Comparison of ENCODE assay signal across 15 cellular contexts in the genomic region with DNA sequence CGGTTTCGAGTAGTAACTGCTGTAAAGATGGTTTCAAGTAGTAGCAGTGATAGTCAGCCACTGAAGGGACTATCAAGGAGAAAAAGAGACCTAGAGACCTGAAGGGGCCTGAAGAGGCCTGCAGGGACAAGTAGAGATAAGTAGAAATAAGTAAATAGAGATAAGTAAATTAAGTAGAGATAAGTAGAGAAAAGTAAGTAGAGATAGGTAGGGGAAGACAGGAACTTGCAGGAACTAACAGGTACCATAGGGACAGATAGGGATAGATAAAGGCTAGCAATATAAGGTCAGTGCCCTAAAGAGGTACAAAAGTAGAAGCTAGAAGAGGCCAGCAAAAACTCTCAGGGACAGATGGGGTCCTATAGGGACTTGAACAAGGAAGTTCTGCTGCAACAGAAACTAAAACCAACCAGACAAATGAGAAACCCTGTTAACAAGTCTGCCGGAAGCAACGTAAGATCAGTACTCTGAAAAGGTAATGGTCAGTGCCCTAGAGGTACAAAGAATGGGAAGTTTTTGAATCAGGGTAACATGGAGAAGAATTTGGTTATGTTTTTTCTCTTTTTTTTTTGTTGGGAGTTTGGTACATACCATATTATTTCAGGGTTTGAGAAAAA. TPM values are rescaled to one million over a fixed set of nuclear protein-coding genes. Genes with fewer than 3 reads are reported as not detected.
DNase-seq lines count a peak whose midpoint lies in the region; ATAC-seq and TF ChIP-seq lines count a peak whose summit lies in the region.
"Had no signal": no experiment of that assay in that cellular context is flagged by ENCODE, and none has a peak within 500 bp of the region (broad histone marks: within the 10 kb centered on the region; RNA-seq: fewer than 3 reads in every experiment).

No MANE protein-coding gene starts in this region.

- peak; percentile 60 for ATAC-seq in GM19023 (IDR thresholded peaks at IDR 0.05; ENCODE audit: unreplicated experiment)
- peak; percentile 92 for ATAC-seq in GM21447 (IDR thresholded peaks at IDR 0.05; ENCODE audit: unreplicated experiment)
- peak; percentile 77 for ATAC-seq in HG03135 (IDR thresholded peaks at IDR 0.05; ENCODE audit: unreplicated experiment)
- ATAC-seq in naive B cell (ENCODE audit: low read depth in 2 of 2), result peak; percentile 39 to 73
- ATAC-seq: activated T-cell treated with anti-CD3 and anti-CD28 coated beads, Interleukin-2, amount 50 U/mL, for 72 hours; stimulated activated naive CD8-positive, alpha-beta T cell treated with anti-CD3 and anti-CD28 coated beads, Interleukin-15, Interleukin-2, amounts not matched to agents 100 U/mL and 50 U/mL, for 24 hours had no signal

- H3K9me3 Mint-ChIP-seq in naive B cell, result peaks cover 3 to 13% (median 9%) of the 10 kb centered on the region in 7 donors
- peaks cover 4% of the 10 kb centered on the region; the same call in 1 of the 2 replicates for H3K9me3 Mint-ChIP-seq in HFFc6

- H3K36me3 Mint-ChIP-seq in naive B cell (peaks cover 4 to 21% of the 10 kb centered on the region in 2 donors), HFFc6 (ENCODE audit: low read depth) (no peaks in the 10 kb centered on the region)

- H3K4me1 Mint-ChIP-seq in naive B cell, result peaks cover 0 to 7% (median 6%) of the 10 kb centered on the region in 3 donors
- H3K4me1 Mint-ChIP-seq in HFFc6 (ENCODE audit: low read depth), result no peaks in the 10 kb centered on the region

- DNase-seq in naive B cell (no peak), foreskin melanocyte (no peak), EL (no peak), HFFc6 (no peak), DMS79 treated with DMSO at 0.1 percent for 48 hours (lab: John Stamatoyannopoulos, UW) (no peak)
- DNase-seq: activated CD4-positive, alpha-beta T cell treated with anti-CD3 and anti-CD28 coated beads, Interleukin-2, amount 10 ng/mL, durations not matched to agents 7 days and 5 days; activated T-cell treated with anti-CD3 and anti-CD28 coated beads, Interleukin-2, amount 50 U/mL, for 72 hours; glutamatergic neuron; midbrain; NCI-H187; NCI-H748 treated with DMSO at 0.1 percent for 48 hours; stimulated activated naive CD8-positive, alpha-beta T cell treated with anti-CD3 and anti-CD28 coated beads, Interleukin-15, Interleukin-2, amounts not matched to agents 100 U/mL and 50 U/mL, for 24 hours had no signal

- H3K27ac Mint-ChIP-seq in naive B cell, result peak overlapping the region in 2 of 6 donors; percentile 13 to 53
- no peak overlapping the region for H3K27ac Mint-ChIP-seq in HFFc6
- H3K27ac Mint-ChIP-seq: activated CD4-positive, alpha-beta T cell treated with anti-CD3 and anti-CD28 coated beads, Interleukin-2, amount 10 ng/mL, durations not matched to agents 7 days and 5 days; activated T-cell treated with anti-CD3 and anti-CD28 coated beads, Interleukin-2, amount 50 U/mL, for 72 hours had no signal

- H3K4me3 Mint-ChIP-seq in naive B cell (peak overlapping the region in 1 of 8 donors; percentile 53), HFFc6 (no peak overlapping the region)
- H3K4me3 Mint-ChIP-seq: activated CD4-positive, alpha-beta T cell treated with anti-CD3 and anti-CD28 coated beads, Interleukin-2, amount 10 ng/mL, durations not matched to agents 7 days and 5 days; activated T-cell treated with anti-CD3 and anti-CD28 coated beads, Interleukin-2, amount 50 U/mL, for 72 hours had no signal

- peaks cover 24 to 70% (median 70%) of the 10 kb centered on the region in 3 donors for H3K27me3 Mint-ChIP-seq in naive B cell
- H3K27me3 Mint-ChIP-seq in HFFc6 (ENCODE audit: insufficient read depth), result peaks cover 37% of the 10 kb centered on the region

- TF ChIP-seq CTCF in HFFc6 (IDR thresholded peaks at IDR 0.05), result no peak

RNA-seq across cellular contexts. Expression of gene SC5D, which starts 9.6 kb away (rescaled TPM):
- polyA plus RNA-seq in naive B cell (ENCODE audit: low read depth in 6 of 6), result 10 to 100 TPM; 11.1 to 17.6 (median 14.9) TPM
- total RNA-seq in HFFc6 (2021; fragmentation: NEBNext Ultra II Directional; extraction: Animal tissue kit (Norgen Biotek cat#: 25700)), result 10 to 100 TPM; 17.8 to 24.9 (median 22.8) TPM
